ENCODE assay signal across 8 cellular contexts in the genomic region with DNA sequence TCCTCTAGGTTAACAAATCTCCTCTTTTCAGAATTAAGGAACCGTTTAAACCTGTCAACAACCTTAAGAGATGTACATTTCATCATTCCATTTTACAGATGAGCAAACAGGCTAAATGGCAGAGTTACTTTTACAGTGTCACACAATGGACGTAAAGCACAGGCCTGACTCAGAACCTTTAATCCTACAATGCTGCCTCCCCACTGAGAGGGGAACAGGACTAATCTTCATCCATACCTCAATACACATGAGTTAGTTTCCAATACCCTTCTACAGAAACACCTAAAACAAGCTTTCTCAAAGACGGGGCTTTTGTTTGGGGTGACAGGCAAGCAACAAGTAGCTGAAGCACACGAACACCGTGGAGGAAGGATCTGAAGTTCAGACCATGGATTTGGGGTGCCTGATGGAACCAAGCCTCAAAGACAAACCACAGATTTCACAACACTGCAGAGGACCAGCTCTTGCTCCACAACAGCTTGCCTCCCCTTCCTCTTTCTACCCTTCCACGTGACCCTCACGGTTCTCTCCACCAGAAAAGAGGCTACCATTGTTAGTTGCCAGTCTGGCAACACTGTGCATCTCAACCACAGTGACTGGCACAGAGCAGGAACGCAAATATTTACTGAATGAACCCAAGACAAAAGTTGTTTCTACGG. TPM values are rescaled to one million over a fixed set of nuclear protein-coding genes. Genes with fewer than 3 reads are reported as not detected.
DNase-seq lines count a peak whose midpoint lies in the region; ATAC-seq, FAIRE-seq and TF ChIP-seq lines count a peak whose summit lies in the region.

No MANE protein-coding gene starts in this region.

- CTCF ChIA-PET in K562 (lab: Yijun Ruan, JAX; ENCODE audit: low intra/inter-chr PET ratio): no interaction called here

- H3K9me1 ChIP-seq in K562 (ENCODE audit: control insufficient read depth, insufficient read depth, low read length): peaks cover 3% of the 10 kb centered on the region

- peak overlapping the region; percentile 46; the same call in 1 of the 2 replicates for H2AFZ ChIP-seq in K562 (ENCODE audit: low read depth, low read length)

- in situ Hi-C loops in K562 (cut with MboI): no loop called here

- H4K20me1 ChIP-seq in K562 (replicated peaks; ENCODE audit: control insufficient read depth, insufficient read depth, low read length): 0 out of 2 replicates have a peak, but pooled peaks cover 8% of the 10 kb centered on the region

- TF ChIP-seq EP300 in K562 (IDR thresholded peaks at IDR 0.05; ENCODE audit: low read length) (no peak), suprapubic skin (IDR thresholded peaks at IDR 0.05) (no peak)

- H3K9ac ChIP-seq in K562 (ENCODE audit: insufficient read depth in 1 of 2, low read depth in 2 of 2, low read length in 2 of 2): peak overlapping the region in 1 of 2 experiments; percentile 82; a peak in 1 of 4 replicates

- H3K4me2 ChIP-seq in K562 (ENCODE audit: insufficient read depth, low read length): peak overlapping the region; percentile 81

- peaks cover 4% of the 10 kb centered on the region; the same call in 1 of the 2 replicates for H3K9me3 ChIP-seq in K562 (replicated peaks; ENCODE audit: control insufficient read depth, insufficient read depth, low read depth, low read length)
- H3K9me3 ChIP-seq in right lobe of liver: no peaks in the 10 kb centered on the region
- no peaks in the 10 kb centered on the region for H3K9me3 ChIP-seq in suprapubic skin

- POLR2A ChIA-PET in K562 (lab: Yijun Ruan, JAX): interaction anchor here (0.6 to 2.2 kb wide), 2 partner anchors 12 to 85 kb away, joined by 3 to 6 read pairs; no protein-coding TSS in a partner anchor

- no peak for TF ChIP-seq RAD21 in K562 (CRISPR knock-in tag; conservative IDR thresholded peaks at IDR 0.05 in 1 of 2, IDR thresholded peaks at IDR 0.05 in 1 of 2)

- DNase-seq in AG10803 (ENCODE audit: low read depth) (peak; percentile 3), KG1 (lab: John Stamatoyannopoulos, UW) (peak; percentile 47), K562 (ENCODE audit: extremely low read depth in 1 of 4, low spot score in 3 of 4) (peak in 1 of 4 experiments; percentile 29), right lobe of liver (peak in 1 of 3 donors; percentile 64), suprapubic skin (ENCODE audit: low spot score in 2 of 2) (no peak)
- no peak for DNase-seq in effector CD4-positive, alpha-beta T cell

- BruUV-seq in K562 (replicated peaks; lab: Mats Ljungman, UMichigan): no TSS peak

- 0 out of 3 replicates have a peak overlapping the region, but pooled peaks have one; percentile 5 for H3K27ac ChIP-seq in K562 (ENCODE audit: extremely low read depth, low read depth, low read length)
- peak overlapping the region in 2 of 3 donors; percentile 94 for H3K27ac ChIP-seq in right lobe of liver
- H3K27ac ChIP-seq in suprapubic skin: peak overlapping the region; percentile 90

- H3K4me3 ChIP-seq in AG10803 (ENCODE audit: low read length) (peak overlapping the region; percentile 79), K562 (peak overlapping the region; percentile 59; the same call in 1 of the 2 replicates), right lobe of liver (peak overlapping the region; percentile 90 to 98 (median 93)), suprapubic skin (peak overlapping the region; percentile 97)

- peak; percentile 73 for FAIRE-seq in K562 (lab: Jason Lieb, UNC)

- H3K27me3 ChIP-seq in K562 (ENCODE audit: control insufficient read depth in 2 of 2, insufficient read depth in 2 of 2, low read length in 2 of 2): no peaks in the 10 kb centered on the region
- no peaks in the 10 kb centered on the region for H3K27me3 ChIP-seq in right lobe of liver
- no peaks in the 10 kb centered on the region for H3K27me3 ChIP-seq in suprapubic skin

- H3K36me3 ChIP-seq in K562 (ENCODE audit: control insufficient read depth, insufficient read depth, low read length): no peaks in the 10 kb centered on the region
- H3K36me3 ChIP-seq in right lobe of liver: no peaks in the 10 kb centered on the region
- H3K36me3 ChIP-seq in suprapubic skin: no peaks in the 10 kb centered on the region

- WGBS in K562 (ENCODE audit: insufficient coverage, low coverage, missing lambda C conversion rate): 22% methylated on average over 9 of the region's 9 CpGs
- 32% methylated on average over 9 of the region's 9 CpGs for WGBS in right lobe of liver (ENCODE audit: insufficient coverage, low coverage, low lambda C conversion rate, missing lambda C conversion rate)
- 67% methylated on average over 9 of the region's 9 CpGs for WGBS in suprapubic skin

- ATAC-seq in K562: no peak
- ATAC-seq in right lobe of liver: peak; percentile 8 to 35 (median 13)
- ATAC-seq in GM18907 (IDR thresholded peaks at IDR 0.05; ENCODE audit: unreplicated experiment): no peak
- ATAC-seq in HG03354 (IDR thresholded peaks at IDR 0.05; ENCODE audit: poor library complexity, severe bottlenecking, unreplicated experiment): no peak

- TF ChIP-seq POLR2A in K562 (conservative IDR thresholded peaks at IDR 0.05) (no peak), right lobe of liver (IDR thresholded peaks at IDR 0.05) (peak; percentile 45), suprapubic skin (IDR thresholded peaks at IDR 0.05) (no peak)

- H3K4me1 ChIP-seq in K562 (replicated peaks in 1 of 2; ENCODE audit: control insufficient read depth in 2 of 2, insufficient read depth in 2 of 2, low read length in 2 of 2): peaks cover 19 to 34% of the 10 kb centered on the region in 2 experiments
- peaks cover 0 to 30% (median 5%) of the 10 kb centered on the region in 4 donors for H3K4me1 ChIP-seq in right lobe of liver
- H3K4me1 ChIP-seq in suprapubic skin: peaks cover 28% of the 10 kb centered on the region

- TF ChIP-seq CTCF in AG10803 (conservative IDR thresholded peaks at IDR 0.05; ENCODE audit: low read length) (no peak), K562 (IDR thresholded peaks at IDR 0.05 in 2 of 3, conservative IDR thresholded peaks at IDR 0.05 in 1 of 3; ENCODE audit: insufficient read depth in 2 of 3, low read depth in 1 of 3, low read length in 3 of 3) (no peak), right lobe of liver (IDR thresholded peaks at IDR 0.05) (no peak), suprapubic skin (IDR thresholded peaks at IDR 0.05) (no peak)

- H3K79me2 ChIP-seq in K562 (ENCODE audit: control insufficient read depth, insufficient read depth, low read length): peaks cover 38% of the 10 kb centered on the region

- intact Hi-C loops in K562 (cut with micrococcal nuclease): loop anchor here (5.0 kb wide), 1 partner anchor 82 kb away; no protein-coding TSS in a partner anchor
- intact Hi-C loops in right lobe of liver (cut with DNase I): no loop called here

TF ChIP-seq in K562, 482 proteins besides CTCF, POLR2A, EP300 and RAD21 (continues in another document):
- TF ChIP-seq, protein P1, sequence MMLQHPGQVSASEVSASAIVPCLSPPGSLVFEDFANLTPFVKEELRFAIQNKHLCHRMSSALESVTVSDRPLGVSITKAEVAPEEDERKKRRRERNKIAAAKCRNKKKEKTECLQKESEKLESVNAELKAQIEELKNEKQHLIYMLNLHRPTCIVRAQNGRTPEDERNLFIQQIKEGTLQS (IDR thresholded peaks at IDR 0.05): 0 out of 2 replicates have a peak, but pooled peaks have one; percentile 29
- TF ChIP-seq, protein P1 (CRISPR knock-in tag; conservative IDR thresholded peaks at IDR 0.05): no peak
- TF ChIP-seq CEBPG (CRISPR knock-in tag; IDR thresholded peaks at IDR 0.05) (peak; percentile 75), CEBPG (tag; conservative IDR thresholded peaks at IDR 0.05 in 1 of 2, IDR thresholded peaks at IDR 0.05 in 1 of 2) (peak; percentile 71 to 79), BHLHE40 (IDR thresholded peaks at IDR 0.05; ENCODE audit: low read length) (peak; percentile 63), FUS (optimal IDR thresholded peaks at IDR 0.05; ENCODE audit: low read depth, low read length) (no peak), CREB1 (IDR thresholded peaks at IDR 0.05) (no peak), CREB1 (CRISPR knock-in tag; IDR thresholded peaks at IDR 0.05) (no peak), RBM25 (IDR thresholded peaks at IDR 0.05; ENCODE audit: low read depth, low read length, severe bottlenecking) (peak; percentile 40), JUND (IDR thresholded peaks at IDR 0.05; ENCODE audit: borderline replicate concordance, low read depth, low read length) (no peak), JUND (tag; IDR thresholded peaks at IDR 0.05; ENCODE audit: borderline replicate concordance, low read depth, low read length) (peak; percentile 12; the same call in 1 of the 3 replicates), CEBPB (tag; IDR thresholded peaks at IDR 0.05) (peak; percentile 90), ZZZ3 (IDR thresholded peaks at IDR 0.05) (no peak)

RNA-seq across cellular contexts. Expression of a gene that starts 1.8 kb away (rescaled TPM):
- 19.1 and 19.5 TPM in 2 replicates for total RNA-seq in K562 (2011; cell fraction: chromatin; rRNA removed; ENCODE audit: low replicate concordance)
- total RNA-seq in K562 (2011; cell fraction: nucleolus; rRNA removed): 12.8 and 17.0 TPM in 2 replicates
- total RNA-seq in K562 (2011; cell fraction: nucleoplasm; rRNA removed): 23.6 and 30.7 TPM in 2 replicates
- total RNA-seq in K562 (2014; rRNA removed) (25.7 and 28.0 TPM in 2 replicates), K562 (2014; rRNA removed; fragmentation: Illumina TruSeq; extraction: Trizol) (24.0 and 26.2 TPM in 2 replicates), K562 (2015; rRNA removed; fragmentation: Illumina TruSeq; extraction: Trizol) (39.4 and 39.5 TPM in 2 replicates), K562 (2021) (30.0 and 32.2 TPM in 2 replicates), right lobe of liver (100 to 1,000 TPM in 1 of 6 experiments, 10 to 100 TPM in 5; 66.7 to 119 (median 89.9) TPM), suprapubic skin (10 to 100 TPM; 24.8 to 37.2 (median 29.8) TPM)
- polyA plus RNA-seq in K562 (2011; rRNA removed) (29.0 and 31.4 TPM in 2 replicates), K562 (2014; fragmentation: Illumina TruSeq; extraction: Trizol) (23.2 and 30.9 TPM in 2 replicates), K562 (2014; fragmentation: Nextera tagmentation; extraction: Ambion mirVana) (1 to 10 TPM; 5.8 to 6.8 TPM), K562 (2014; rRNA removed) (26.7 and 27.1 TPM in 2 replicates)
- polyA plus RNA-seq in K562 (2011; cell fraction: cytosol; rRNA removed): 24.5 and 27.9 TPM in 2 replicates
- 14.2 and 19.3 TPM in 2 replicates for polyA plus RNA-seq in K562 (2011; cell fraction: nucleus; rRNA removed)
- polyA plus RNA-seq in K562 (2012): 31.0 and 76.8 TPM in 2 replicates
- 24.2 and 25.4 TPM in 2 replicates for polyA minus RNA-seq in K562 (2011; rRNA and poly(A)+ RNA removed)
- 11.7 and 14.7 TPM in 2 replicates for polyA minus RNA-seq in K562 (2011; cell fraction: cytosol; rRNA and poly(A)+ RNA removed)
- 10.0 and 13.7 TPM in 2 replicates for polyA minus RNA-seq in K562 (2011; cell fraction: nucleus; rRNA and poly(A)+ RNA removed)

Comparison
In these comparisons a context has a peak if more than half of its experiments do, and no peak if none do; other contexts are left out.
1. DNase-seq: peak in AG10803 (single experiment) and KG1 (single experiment); none in suprapubic skin (0 of 2) and effector CD4-positive, alpha-beta T cell (single experiment).
2. ATAC-seq: peak in right lobe of liver (4 of 4); none in K562 (single experiment), GM18907 (single experiment) and HG03354 (single experiment).
3. H3K27ac ChIP-seq: peak in every context shown above with its lines; median percentile 94 in right lobe of liver; 90 in suprapubic skin; 5 in K562.
4. Peak in every context shown above with its lines, with median percentiles within 50 percentile points of each other: H3K4me3 ChIP-seq.